In the genomic region with DNA sequence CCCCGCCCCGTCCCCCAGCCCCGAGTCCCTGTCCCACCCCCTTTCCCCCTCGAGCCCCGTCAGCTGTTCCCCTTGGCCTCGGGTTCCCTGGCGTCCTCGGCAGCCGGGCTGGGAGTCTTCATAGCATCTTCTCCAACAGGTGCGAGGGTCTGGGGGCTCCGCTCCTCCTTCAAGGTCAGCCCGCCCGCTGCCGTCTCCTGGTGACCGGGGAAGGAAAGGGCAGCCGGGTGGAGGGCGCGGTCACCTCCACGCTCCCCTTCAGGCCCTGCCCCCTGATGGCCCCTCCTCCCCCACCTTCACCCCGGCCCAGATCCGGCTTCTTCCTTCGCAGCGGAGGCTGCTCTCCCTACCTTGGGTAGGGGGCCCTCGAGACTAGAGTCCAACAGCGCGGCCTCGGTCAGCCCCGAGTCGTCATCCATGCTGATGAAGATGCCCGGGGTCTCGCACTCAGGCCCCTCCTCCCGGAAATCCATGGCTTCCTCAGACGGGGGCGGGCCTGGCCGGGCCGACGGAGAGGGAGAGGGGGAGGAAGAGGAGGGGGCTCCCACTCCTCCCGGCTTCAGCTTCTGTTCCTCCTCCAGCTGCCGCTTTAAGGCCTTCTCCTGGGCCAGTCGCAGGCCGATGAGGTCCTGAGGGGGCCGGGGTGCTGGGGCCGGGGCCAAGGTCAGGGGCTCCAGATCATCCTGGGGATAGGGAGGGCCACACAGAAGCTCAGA, we compare ENCODE assay signal across 2 cellular contexts.
TF ChIP-seq lines count a peak whose summit lies in the region.

No MANE protein-coding gene starts in this region.

TF ChIP-seq in GM23338, 12 proteins besides CTCF, POLR2A, EP300 and RAD21 (continued from another document and continues in another):
- TF ChIP-seq NANOG (IDR thresholded peaks at IDR 0.05; ENCODE audit: borderline replicate concordance): no peak
- TF ChIP-seq EZH2 (IDR thresholded peaks at IDR 0.05; ENCODE audit: low read depth, unreplicated experiment): no peak
- TF ChIP-seq, protein P1, sequence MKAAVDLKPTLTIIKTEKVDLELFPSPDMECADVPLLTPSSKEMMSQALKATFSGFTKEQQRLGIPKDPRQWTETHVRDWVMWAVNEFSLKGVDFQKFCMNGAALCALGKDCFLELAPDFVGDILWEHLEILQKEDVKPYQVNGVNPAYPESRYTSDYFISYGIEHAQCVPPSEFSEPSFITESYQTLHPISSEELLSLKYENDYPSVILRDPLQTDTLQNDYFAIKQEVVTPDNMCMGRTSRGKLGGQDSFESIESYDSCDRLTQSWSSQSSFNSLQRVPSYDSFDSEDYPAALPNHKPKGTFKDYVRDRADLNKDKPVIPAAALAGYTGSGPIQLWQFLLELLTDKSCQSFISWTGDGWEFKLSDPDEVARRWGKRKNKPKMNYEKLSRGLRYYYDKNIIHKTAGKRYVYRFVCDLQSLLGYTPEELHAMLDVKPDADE (IDR thresholded peaks at IDR 0.05): peak; percentile 47; the same call in 1 of the 2 replicates
- TF ChIP-seq, protein P2, sequence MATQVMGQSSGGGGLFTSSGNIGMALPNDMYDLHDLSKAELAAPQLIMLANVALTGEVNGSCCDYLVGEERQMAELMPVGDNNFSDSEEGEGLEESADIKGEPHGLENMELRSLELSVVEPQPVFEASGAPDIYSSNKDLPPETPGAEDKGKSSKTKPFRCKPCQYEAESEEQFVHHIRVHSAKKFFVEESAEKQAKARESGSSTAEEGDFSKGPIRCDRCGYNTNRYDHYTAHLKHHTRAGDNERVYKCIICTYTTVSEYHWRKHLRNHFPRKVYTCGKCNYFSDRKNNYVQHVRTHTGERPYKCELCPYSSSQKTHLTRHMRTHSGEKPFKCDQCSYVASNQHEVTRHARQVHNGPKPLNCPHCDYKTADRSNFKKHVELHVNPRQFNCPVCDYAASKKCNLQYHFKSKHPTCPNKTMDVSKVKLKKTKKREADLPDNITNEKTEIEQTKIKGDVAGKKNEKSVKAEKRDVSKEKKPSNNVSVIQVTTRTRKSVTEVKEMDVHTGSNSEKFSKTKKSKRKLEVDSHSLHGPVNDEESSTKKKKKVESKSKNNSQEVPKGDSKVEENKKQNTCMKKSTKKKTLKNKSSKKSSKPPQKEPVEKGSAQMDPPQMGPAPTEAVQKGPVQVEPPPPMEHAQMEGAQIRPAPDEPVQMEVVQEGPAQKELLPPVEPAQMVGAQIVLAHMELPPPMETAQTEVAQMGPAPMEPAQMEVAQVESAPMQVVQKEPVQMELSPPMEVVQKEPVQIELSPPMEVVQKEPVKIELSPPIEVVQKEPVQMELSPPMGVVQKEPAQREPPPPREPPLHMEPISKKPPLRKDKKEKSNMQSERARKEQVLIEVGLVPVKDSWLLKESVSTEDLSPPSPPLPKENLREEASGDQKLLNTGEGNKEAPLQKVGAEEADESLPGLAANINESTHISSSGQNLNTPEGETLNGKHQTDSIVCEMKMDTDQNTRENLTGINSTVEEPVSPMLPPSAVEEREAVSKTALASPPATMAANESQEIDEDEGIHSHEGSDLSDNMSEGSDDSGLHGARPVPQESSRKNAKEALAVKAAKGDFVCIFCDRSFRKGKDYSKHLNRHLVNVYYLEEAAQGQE (IDR thresholded peaks at IDR 0.05; ENCODE audit: unreplicated experiment): no peak
- TF ChIP-seq POLR2AphosphoS5 (IDR thresholded peaks at IDR 0.05; ENCODE audit: low read depth): peak; percentile 74
- no peak for TF ChIP-seq EZH2phosphoT487 (IDR thresholded peaks at IDR 0.05; ENCODE audit: unreplicated experiment)
- 0 out of 2 replicates have a peak, but pooled peaks have one; percentile 37 for TF ChIP-seq CREB1 (CRISPR knock-in tag; IDR thresholded peaks at IDR 0.05; ENCODE audit: low read depth)

TF ChIP-seq in GM12891, 5 proteins besides CTCF, POLR2A, EP300 and RAD21 (continued from another document):
- TF ChIP-seq PAX5 (IDR thresholded peaks at IDR 0.05; ENCODE audit: insufficient read depth, low read length, severe bottlenecking) (no peak), TAF1 (IDR thresholded peaks at IDR 0.05; ENCODE audit: low read depth, low read length) (no peak)
TF ChIP-seq in GM12891: peak in this region for 0.
